Comparison of ENCODE assay signal across 20 cellular contexts in the genomic region with DNA sequence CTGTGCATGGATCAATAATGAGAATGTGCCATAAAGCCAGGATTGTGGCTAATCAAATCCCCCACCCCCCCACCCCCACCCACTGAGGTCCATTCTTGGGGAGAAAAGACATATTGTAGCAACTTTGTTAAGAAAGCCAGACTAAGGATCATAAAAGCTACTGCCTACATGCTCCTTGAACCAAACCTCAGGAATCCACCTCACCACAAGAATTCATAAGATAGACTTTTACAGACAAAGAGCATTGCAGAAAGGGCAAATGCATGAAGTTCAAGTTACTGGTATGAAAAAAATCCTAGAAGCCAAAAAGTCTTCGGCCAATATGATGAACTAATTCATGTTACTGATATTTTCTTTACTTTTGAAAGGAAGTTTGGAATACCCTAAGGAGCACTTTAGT.
DNase-seq lines count a peak whose midpoint lies in the region; ATAC-seq and TF ChIP-seq lines count a peak whose summit lies in the region.
"Had no signal": no experiment of that assay in that cellular context is flagged by ENCODE, and none has a peak within 500 bp of the region (broad histone marks: within the 10 kb centered on the region; RNA-seq: fewer than 3 reads in every experiment).

No MANE protein-coding gene starts in this region.

- peak; percentile 23 for DNase-seq in mammary epithelial cell
- no peak for DNase-seq in breast epithelium (ENCODE audit: low spot score in 2 of 2)
- DNase-seq in astrocyte of the cerebellum (ENCODE audit: low read depth): peak; percentile 64
- peak; percentile 85 for DNase-seq in iris pigment epithelial cell (ENCODE audit: low read depth)
- no peak for DNase-seq in DMS53 (lab: John Stamatoyannopoulos, UW)
- DNase-seq in T-helper 2 cell treated with Interferon-gamma antibody and Interleukin-4, amounts not matched to agents 5 μg/mL and 100 μg/mL, for 36 hours (ENCODE audit: low spot score): no peak
- DNase-seq in prostate gland (ENCODE audit: low spot score): no peak
- DNase-seq: activated CD4-positive, alpha-beta T cell treated with anti-CD3 and anti-CD28 coated beads, Interleukin-2, amount 50 U/mL, for 1 hour; central memory CD4-positive, alpha-beta T cell; endodermal cell; Kasumi-1; NCI-H146; NCI-H446; SHP77; sigmoid colon; stimulated activated CD4-positive, alpha-beta T cell treated with anti-CD3 and anti-CD28 coated beads, Interleukin-4, amount 100 ng/mL, for 24 hours; T1000 had no signal

- BruUV-seq in mammary epithelial cell (replicated peaks; lab: Mats Ljungman, UMichigan): no TSS peak

- H3K4me1 Mint-ChIP-seq in T-helper 2 cell treated with Interferon-gamma antibody and Interleukin-4, amounts not matched to agents 5 μg/mL and 100 μg/mL, for 36 hours (ENCODE audit: low read depth): no peaks in the 10 kb centered on the region
- H3K4me1 Mint-ChIP-seq: endodermal cell had no signal

- intact Hi-C loops in mammary epithelial cell (cut with micrococcal nuclease): no loop called here
- intact Hi-C loops in breast epithelium (cut with DNase I; ENCODE audit: low total_unique reads): no loop called here
- intact Hi-C loops in prostate gland (cut with DNase I): no loop called here

- H3K4me3 Mint-ChIP-seq in T-helper 2 cell treated with Interferon-gamma antibody and Interleukin-4, amounts not matched to agents 5 μg/mL and 100 μg/mL, for 36 hours: no peak overlapping the region
- H3K4me3 Mint-ChIP-seq: endodermal cell, mesothelial cell of epicardium had no signal

- H3K27ac Mint-ChIP-seq in T-helper 2 cell treated with Interferon-gamma antibody and Interleukin-4, amounts not matched to agents 5 μg/mL and 100 μg/mL, for 36 hours: no peak overlapping the region
- H3K27ac Mint-ChIP-seq: activated naive CD4-positive, alpha-beta T cell treated with anti-CD3 and anti-CD28 coated beads, Interleukin-2, amount 50 U/mL, for 72 hours; endodermal cell; mesothelial cell of epicardium had no signal

- dilution Hi-C loops in mammary epithelial cell (cut with HindIII; ENCODE audit: low sequenced_read_pairs): no loop called here

- TF ChIP-seq CTCF in mammary epithelial cell (conservative IDR thresholded peaks at IDR 0.05 in 1 of 2, IDR thresholded peaks at IDR 0.05 in 1 of 2; ENCODE audit: extremely low read depth in 1 of 2, insufficient read depth in 1 of 2, low read depth in 1 of 2, low read length in 2 of 2) (no peak), breast epithelium (IDR thresholded peaks at IDR 0.05) (no peak), astrocyte of the cerebellum (IDR thresholded peaks at IDR 0.05; ENCODE audit: low read depth, low read length, missing control alignments) (no peak), prostate gland (IDR thresholded peaks at IDR 0.05) (no peak)

- H3K36me3 Mint-ChIP-seq in T-helper 2 cell treated with Interferon-gamma antibody and Interleukin-4, amounts not matched to agents 5 μg/mL and 100 μg/mL, for 36 hours (ENCODE audit: low read depth): no peaks in the 10 kb centered on the region
- H3K36me3 Mint-ChIP-seq: activated naive CD4-positive, alpha-beta T cell treated with anti-CD3 and anti-CD28 coated beads, Interleukin-2, amount 50 U/mL, for 72 hours; mesothelial cell of epicardium had no signal

- H3K36me3 ChIP-seq in mammary epithelial cell (ENCODE audit: insufficient read depth, low read length): no peaks in the 10 kb centered on the region
- H3K36me3 ChIP-seq in breast epithelium: no peaks in the 10 kb centered on the region
- H3K36me3 ChIP-seq in prostate gland: no peaks in the 10 kb centered on the region
- H3K36me3 ChIP-seq: sigmoid colon had no signal

- H3K9me3 ChIP-seq in mammary epithelial cell (replicated peaks; ENCODE audit: insufficient read depth, low read length) (no peaks in the 10 kb centered on the region), breast epithelium (no peaks in the 10 kb centered on the region), prostate gland (no peaks in the 10 kb centered on the region)
- H3K9me3 ChIP-seq: sigmoid colon had no signal

- H2AFZ ChIP-seq in mammary epithelial cell (ENCODE audit: low read depth, low read length): no peak overlapping the region

- 0% methylated on average over 1 of the region's 1 CpG for WGBS in mammary epithelial cell (ENCODE audit: low coverage, missing lambda C conversion rate)
- WGBS in prostate gland: 84% methylated on average over 1 of the region's 1 CpG

- TF ChIP-seq POLR2A in breast epithelium (IDR thresholded peaks at IDR 0.05): no peak
- no peak for TF ChIP-seq POLR2A in prostate gland (IDR thresholded peaks at IDR 0.05)

- H3K27ac ChIP-seq in mammary epithelial cell (ENCODE audit: insufficient read depth, low read depth, low read length): no peak overlapping the region
- no peak overlapping the region for H3K27ac ChIP-seq in breast epithelium
- no peak overlapping the region for H3K27ac ChIP-seq in prostate gland
- H3K27ac ChIP-seq: sigmoid colon had no signal

- in situ Hi-C loops in mammary epithelial cell (cut with MboI; ENCODE audit: low sequenced_read_pairs in 2 of 2) (no loop called here), astrocyte of the cerebellum (cut with HindIII; ENCODE audit: low sequenced_read_pairs) (no loop called here)

- CTCF ChIA-PET in mammary epithelial cell (lab: Charles Lee; ENCODE audit: low non-redundant PET): no interaction called here

- no peak overlapping the region for H3K4me2 ChIP-seq in mammary epithelial cell (ENCODE audit: insufficient read depth, low read depth, low read length)

- no peak overlapping the region for H3K4me3 ChIP-seq in mammary epithelial cell (replicated peaks in 1 of 3; ENCODE audit: insufficient read depth in 1 of 3, low read depth in 2 of 3, low read length in 3 of 3)
- no peak overlapping the region for H3K4me3 ChIP-seq in breast epithelium
- no peak overlapping the region for H3K4me3 ChIP-seq in astrocyte of the cerebellum (ENCODE audit: low read depth, low read length)
- H3K4me3 ChIP-seq in prostate gland: no peak overlapping the region
- H3K4me3 ChIP-seq: sigmoid colon had no signal

- H3K27me3 ChIP-seq in mammary epithelial cell (ENCODE audit: insufficient read depth, low read length) (no peaks in the 10 kb centered on the region), breast epithelium (no peaks in the 10 kb centered on the region), prostate gland (replicated peaks; ENCODE audit: insufficient read depth) (no peaks in the 10 kb centered on the region)
- H3K27me3 ChIP-seq: sigmoid colon had no signal

- H3K9ac ChIP-seq in mammary epithelial cell (ENCODE audit: insufficient read depth, low read length): no peak overlapping the region

- H4K20me1 ChIP-seq in mammary epithelial cell (ENCODE audit: insufficient read depth, low read length): no peaks in the 10 kb centered on the region

- H3K9me3 Mint-ChIP-seq in T-helper 2 cell treated with Interferon-gamma antibody and Interleukin-4, amounts not matched to agents 5 μg/mL and 100 μg/mL, for 36 hours: no peaks in the 10 kb centered on the region
- H3K9me3 Mint-ChIP-seq: endodermal cell had no signal

- no peak for ATAC-seq in HG02970 (IDR thresholded peaks at IDR 0.05; ENCODE audit: low FRiP score, unreplicated experiment)
- ATAC-seq: activated naive CD4-positive, alpha-beta T cell treated with anti-CD3 and anti-CD28 coated beads, Interleukin-2, amount 50 U/mL, for 72 hours had no signal

- H3K27me3 Mint-ChIP-seq in T-helper 2 cell treated with Interferon-gamma antibody and Interleukin-4, amounts not matched to agents 5 μg/mL and 100 μg/mL, for 36 hours (ENCODE audit: low read depth): peaks cover 8% of the 10 kb centered on the region

- H3K4me1 ChIP-seq in mammary epithelial cell (ENCODE audit: insufficient read depth, low read length) (peaks cover 11% of the 10 kb centered on the region), breast epithelium (no peaks in the 10 kb centered on the region), prostate gland (replicated peaks) (no peaks in the 10 kb centered on the region)
- H3K4me1 ChIP-seq: sigmoid colon had no signal

- no peaks in the 10 kb centered on the region for H3K79me2 ChIP-seq in mammary epithelial cell (ENCODE audit: insufficient read depth, low read length)

Comparison
In these comparisons a context has a peak if more than half of its experiments do, and no peak if none do; other contexts are left out.
1. DNase-seq: peak in mammary epithelial cell (single experiment), astrocyte of the cerebellum (single experiment) and iris pigment epithelial cell (single experiment); none in breast epithelium (0 of 2), DMS53 (single experiment), T-helper 2 cell treated with Interferon-gamma antibody and Interleukin-4, amounts not matched to agents 5 μg/mL and 100 μg/mL, for 36 hours (single experiment) and prostate gland (single experiment).